ENCODE assay signal across 7 cellular contexts in the genomic region with DNA sequence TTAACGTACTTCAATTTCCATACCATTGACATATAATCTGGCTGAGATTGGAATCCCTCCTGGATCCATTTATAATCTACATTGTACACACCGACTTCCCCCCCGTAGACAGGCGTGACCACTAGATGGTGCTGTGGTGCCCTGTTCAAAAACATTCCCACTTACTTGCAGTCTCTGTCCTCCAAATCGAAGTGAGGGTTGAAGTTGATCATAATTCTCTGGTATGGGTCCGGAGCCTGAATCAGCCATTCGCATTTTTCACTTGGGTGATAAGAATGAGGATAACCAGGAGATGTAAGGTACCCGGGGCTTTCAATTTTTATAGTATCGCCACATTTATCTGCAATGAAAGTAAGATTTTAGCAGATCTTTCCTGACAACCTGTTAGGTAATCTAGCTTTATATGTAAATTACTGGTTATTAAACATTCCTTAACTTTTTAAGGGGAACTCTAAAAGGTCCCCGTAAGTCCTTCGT. TPM values are rescaled to one million over a fixed set of nuclear protein-coding genes. Genes with fewer than 3 reads are reported as not detected.
DNase-seq lines count a peak whose midpoint lies in the region; ATAC-seq, FAIRE-seq and TF ChIP-seq lines count a peak whose summit lies in the region.

No MANE protein-coding gene starts in this region.

- H3K27ac Mint-ChIP-seq in naive B cell: no peak overlapping the region

- no peaks in the 10 kb centered on the region for H3K79me2 ChIP-seq in OCI-LY3 (ENCODE audit: low read length)

- H4K20me1 ChIP-seq in OCI-LY3 (ENCODE audit: insufficient read depth, low read length): no peaks in the 10 kb centered on the region

- FAIRE-seq in GM12892 (lab: Jason Lieb, UNC): peak; percentile 91

- TF ChIP-seq POLR2A in GM12892 (IDR thresholded peaks at IDR 0.05; ENCODE audit: low read depth, low read length): no peak
- no peak for TF ChIP-seq POLR2A in erythroblast (IDR thresholded peaks at IDR 0.05; ENCODE audit: low read length)

- DNase-seq in GM12892 (ENCODE audit: insufficient read length) (peak; percentile 29), HT-29 (ENCODE audit: low spot score) (peak; percentile 89), activated T-cell treated with anti-CD3 and anti-CD28 coated beads for 4 hours (peak; percentile 77), erythroblast (lab: John Stamatoyannopoulos, UW) (peak; percentile 58 to 76), naive B cell (peak; percentile 31)
- DNase-seq in stimulated activated CD8-positive, alpha-beta memory T cell treated with anti-CD3 and anti-CD28 coated beads, Interleukin-7, amount 100 ng/mL, for 1 hour (ENCODE audit: low read depth in 2 of 2): peak; percentile 54 to 68

- H3K27me3 ChIP-seq in OCI-LY3 (ENCODE audit: low read depth, low read length): no peaks in the 10 kb centered on the region

- H3K9ac ChIP-seq in OCI-LY3 (ENCODE audit: low read length): no peak overlapping the region

- no peak overlapping the region for H3K4me3 ChIP-seq in OCI-LY3 (ENCODE audit: low read length)

- no peaks in the 10 kb centered on the region for H3K9me3 Mint-ChIP-seq in naive B cell

- TF ChIP-seq CTCF in OCI-LY3 (IDR thresholded peaks at IDR 0.05; ENCODE audit: low read depth, low read length): peak; percentile 72

- peaks cover 42 to 56% (median 43%) of the 10 kb centered on the region in 3 donors for H3K27me3 Mint-ChIP-seq in naive B cell

- no peaks in the 10 kb centered on the region for H3K36me3 ChIP-seq in OCI-LY3 (replicated peaks; ENCODE audit: low read depth, low read length)

- no peaks in the 10 kb centered on the region for H3K36me3 Mint-ChIP-seq in naive B cell

- no peaks in the 10 kb centered on the region for H3K9me3 ChIP-seq in OCI-LY3 (ENCODE audit: insufficient read depth, low read length)

- peaks cover 5 to 10% (median 9%) of the 10 kb centered on the region in 3 donors for H3K4me1 Mint-ChIP-seq in naive B cell

- peak overlapping the region; percentile 45; the same call in 1 of the 2 replicates for H2AFZ ChIP-seq in OCI-LY3 (ENCODE audit: low read depth, low read length)

- peak in 1 of 2 donors; percentile 56 for ATAC-seq in naive B cell (ENCODE audit: low read depth in 2 of 2)

- peak overlapping the region; percentile 40; the same call in 1 of the 2 replicates for H3K4me2 ChIP-seq in OCI-LY3 (ENCODE audit: low read length)

- H3K4me1 ChIP-seq in OCI-LY3 (ENCODE audit: low read length): no peaks in the 10 kb centered on the region

- H3K4me3 Mint-ChIP-seq in naive B cell: no peak overlapping the region

- no peak overlapping the region for H3K27ac ChIP-seq in OCI-LY3 (ENCODE audit: low read length)

RNA-seq across cellular contexts. Expression of a gene that starts 3.9 kb away (rescaled TPM):
- polyA plus RNA-seq in GM12892 (2012; ENCODE audit: missing spikeins): not detected
- 9.1 and 15.7 TPM in 2 replicates for total RNA-seq in HT-29 (2014; rRNA removed; shearing (Covaris generic))
- not detected for polyA plus RNA-seq in naive B cell (ENCODE audit: low read depth in 6 of 6)

Comparison
In these comparisons a context has a peak if more than half of its experiments do, and no peak if none do; other contexts are left out.
1. DNase-seq: peak in every context shown above with its lines; median percentile 89 in HT-29; 77 in activated T-cell treated with anti-CD3 and anti-CD28 coated beads for 4 hours; 67 in erythroblast; 61 in stimulated activated CD8-positive, alpha-beta memory T cell treated with anti-CD3 and anti-CD28 coated beads, Interleukin-7, amount 100 ng/mL, for 1 hour; 31 in naive B cell; 29 in GM12892.